8 cellular contexts compared by ENCODE assay signal in the genomic region with DNA sequence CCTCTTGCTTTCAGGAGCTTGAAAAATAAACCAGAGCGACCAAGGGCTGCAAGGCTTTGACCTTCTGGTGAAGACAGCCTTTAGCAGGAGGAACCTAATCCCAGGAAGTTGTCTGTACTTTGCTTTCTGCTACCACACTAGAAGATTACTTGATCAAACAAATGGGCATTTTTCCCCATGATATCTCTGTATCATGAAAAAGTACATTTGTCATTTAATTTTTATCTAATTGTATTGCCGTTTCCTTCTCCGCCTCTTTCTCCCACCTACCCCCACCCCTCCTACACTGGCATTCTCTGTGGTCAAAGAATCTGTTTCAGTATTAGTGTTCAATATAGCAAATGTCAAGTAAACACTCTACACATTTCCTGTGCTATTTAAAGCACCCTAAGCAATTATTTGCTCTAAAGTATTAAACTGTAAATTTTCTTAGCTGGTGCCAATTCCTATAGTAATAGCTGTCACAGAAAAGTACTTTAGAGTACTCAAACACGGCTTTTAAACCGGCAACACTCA. TPM values are rescaled to one million over a fixed set of nuclear protein-coding genes. Genes with fewer than 3 reads are reported as not detected.
A peak's percentile ranks its signal among the peaks of the same experiment; 100 is the strongest.
DNase-seq lines count a peak whose midpoint lies in the region; ATAC-seq lines count a peak whose summit lies in the region.

No MANE protein-coding gene starts in this region.

- peak; percentile 97 for ATAC-seq in HG03060 (IDR thresholded peaks at IDR 0.05; ENCODE audit: low read depth, unreplicated experiment)
- ATAC-seq in stimulated activated naive B cell treated with anti-CD40 and anti-IgM and Interleukin-4, amounts not matched to agents 10 μg/mL and 1 μg/mL and 100 μg/mL, for 72 hours (replicated peaks), result peak; percentile 93 to 94

- no peaks in the 10 kb centered on the region for H3K27me3 Mint-ChIP-seq in activated CD4-positive, alpha-beta memory T cell treated with anti-CD3 and anti-CD28 coated beads, Interleukin-2, amount 10 ng/mL, durations not matched to agents 7 days and 5 days
- H3K27me3 Mint-ChIP-seq in stimulated activated naive B cell treated with anti-CD40 and anti-IgM and Interleukin-4, amounts not matched to agents 10 μg/mL and 1 μg/mL and 100 μg/mL, for 72 hours, result no peaks in the 10 kb centered on the region

- peaks cover 75% of the 10 kb centered on the region for H3K4me1 Mint-ChIP-seq in activated CD4-positive, alpha-beta memory T cell treated with anti-CD3 and anti-CD28 coated beads, Interleukin-2, amount 10 ng/mL, durations not matched to agents 7 days and 5 days
- H3K4me1 Mint-ChIP-seq in stimulated activated naive B cell treated with anti-CD40 and anti-IgM and Interleukin-4, amounts not matched to agents 10 μg/mL and 1 μg/mL and 100 μg/mL, for 72 hours, result peaks cover 16 to 33% of the 10 kb centered on the region in 2 donors

- peak overlapping the region; percentile 61 for H3K4me3 Mint-ChIP-seq in activated CD4-positive, alpha-beta memory T cell treated with anti-CD3 and anti-CD28 coated beads, Interleukin-2, amount 10 ng/mL, durations not matched to agents 7 days and 5 days
- H3K4me3 Mint-ChIP-seq in stimulated activated naive B cell treated with anti-CD40 and anti-IgM and Interleukin-4, amounts not matched to agents 10 μg/mL and 1 μg/mL and 100 μg/mL, for 72 hours, result peak overlapping the region in 1 of 2 donors; percentile 43

- CTCF ChIA-PET in activated CD4-positive, alpha-beta memory T cell treated with anti-CD3 and anti-CD28 coated beads, Interleukin-2, amount 10 ng/mL, durations not matched to agents 7 days and 5 days (lab: Charles Lee), result interaction anchor here (0.6 to 4.4 kb wide), 25 partner anchors 10 to 602 kb away, joined by 3 to 47 read pairs (median 5); partner anchors contain the start of gene ATXN1

- peak; percentile 20 to 36 for DNase-seq in activated CD4-positive, alpha-beta T cell treated with anti-CD3 and anti-CD28 coated beads for 4 hours
- no peak for DNase-seq in activated CD4-positive, alpha-beta T cell treated with anti-CD3 and anti-CD28 coated beads, Interleukin-2, amount 50 U/mL, for 1 hour
- DNase-seq in activated CD4-positive, alpha-beta memory T cell treated with anti-CD3 and anti-CD28 coated beads, Interleukin-2, amount 10 ng/mL, durations not matched to agents 7 days and 5 days, result peak; percentile 63
- no peak for DNase-seq in stimulated activated naive B cell treated with anti-CD40 and anti-IgM and Interleukin-4, amounts not matched to agents 10 μg/mL and 1 μg/mL and 100 μg/mL, for 72 hours
- DNase-seq in NCI-H524 (lab: John Stamatoyannopoulos, UW), result no peak
- no peak for DNase-seq in HK-2 (ENCODE audit: unreplicated experiment)
- no peak for DNase-seq in AG20443 (ENCODE audit: low spot score)

- no peaks in the 10 kb centered on the region for H3K9me3 Mint-ChIP-seq in activated CD4-positive, alpha-beta memory T cell treated with anti-CD3 and anti-CD28 coated beads, Interleukin-2, amount 10 ng/mL, durations not matched to agents 7 days and 5 days
- H3K9me3 Mint-ChIP-seq in stimulated activated naive B cell treated with anti-CD40 and anti-IgM and Interleukin-4, amounts not matched to agents 10 μg/mL and 1 μg/mL and 100 μg/mL, for 72 hours, result no peaks in the 10 kb centered on the region

- peak overlapping the region; percentile 86 for H3K27ac Mint-ChIP-seq in activated CD4-positive, alpha-beta memory T cell treated with anti-CD3 and anti-CD28 coated beads, Interleukin-2, amount 10 ng/mL, durations not matched to agents 7 days and 5 days
- no peak overlapping the region for H3K27ac Mint-ChIP-seq in stimulated activated naive B cell treated with anti-CD40 and anti-IgM and Interleukin-4, amounts not matched to agents 10 μg/mL and 1 μg/mL and 100 μg/mL, for 72 hours

- POLR2A ChIA-PET in activated CD4-positive, alpha-beta memory T cell treated with anti-CD3 and anti-CD28 coated beads, Interleukin-2, amount 10 ng/mL, durations not matched to agents 7 days and 5 days (lab: Charles Lee), result interaction anchor here (0.8 to 7.2 kb wide), 29 partner anchors 8 to 411 kb away, joined by 3 to 94 read pairs (median 4); partner anchors contain the start of gene ATXN1

- H3K36me3 Mint-ChIP-seq in activated CD4-positive, alpha-beta memory T cell treated with anti-CD3 and anti-CD28 coated beads, Interleukin-2, amount 10 ng/mL, durations not matched to agents 7 days and 5 days (ENCODE audit: low read depth), result peaks cover 50% of the 10 kb centered on the region
- H3K36me3 Mint-ChIP-seq in stimulated activated naive B cell treated with anti-CD40 and anti-IgM and Interleukin-4, amounts not matched to agents 10 μg/mL and 1 μg/mL and 100 μg/mL, for 72 hours, result peaks cover 35 to 36% of the 10 kb centered on the region in 2 donors

RNA-seq across cellular contexts. Expression of gene ATXN1, which starts 29.7 kb away (rescaled TPM):
- total RNA-seq in activated CD4-positive, alpha-beta memory T cell treated with anti-CD3 and anti-CD28 coated beads, Interleukin-2, amount 10 ng/mL, durations not matched to agents 7 days and 5 days, result 10 to 100 TPM; 83.1 to 89.4 TPM

Comparison
In these comparisons a context has a peak if more than half of its experiments do, and no peak if none do; other contexts are left out.
1. DNase-seq: peak in activated CD4-positive, alpha-beta T cell treated with anti-CD3 and anti-CD28 coated beads for 4 hours (2 of 2) and activated CD4-positive, alpha-beta memory T cell treated with anti-CD3 and anti-CD28 coated beads, Interleukin-2, amount 10 ng/mL, durations not matched to agents 7 days and 5 days (single experiment); none in activated CD4-positive, alpha-beta T cell treated with anti-CD3 and anti-CD28 coated beads, Interleukin-2, amount 50 U/mL, for 1 hour (single experiment), stimulated activated naive B cell treated with anti-CD40 and anti-IgM and Interleukin-4, amounts not matched to agents 10 μg/mL and 1 μg/mL and 100 μg/mL, for 72 hours (single experiment), NCI-H524 (0 of 2), HK-2 (single experiment) and AG20443 (single experiment).